24 cellular contexts compared by ENCODE assay signal in the genomic region with DNA sequence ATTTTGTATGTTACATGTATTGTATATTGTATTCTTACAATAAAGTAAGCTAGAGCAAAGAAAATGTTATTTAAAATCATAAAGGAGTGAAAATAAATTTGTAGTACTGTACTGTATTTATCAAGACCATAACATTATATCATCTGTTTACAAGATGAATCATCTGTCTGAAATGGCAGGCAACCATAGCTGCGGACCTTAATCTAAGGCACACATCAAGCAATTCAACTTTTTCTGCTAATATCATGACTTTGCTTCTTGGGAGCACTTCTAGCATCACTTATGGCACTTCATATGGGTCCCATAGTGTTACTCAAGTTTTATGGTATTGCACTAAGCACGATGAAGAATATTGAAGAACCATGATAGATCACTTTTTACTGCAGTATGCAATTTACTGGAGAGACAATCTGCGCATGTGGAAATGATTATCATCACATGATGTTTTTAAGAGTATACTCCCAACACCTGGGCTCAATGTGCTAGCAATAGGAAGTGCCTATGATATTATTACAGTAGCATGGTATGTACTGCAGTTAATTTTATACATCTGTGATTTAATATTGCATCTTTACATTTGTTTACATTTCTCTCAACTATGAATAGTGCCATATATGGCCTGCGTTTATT.
DNase-seq lines count a peak whose midpoint lies in the region; ATAC-seq, FAIRE-seq and TF ChIP-seq lines count a peak whose summit lies in the region.
"Had no signal": no experiment of that assay in that cellular context is flagged by ENCODE, and none has a peak within 500 bp of the region (broad histone marks: within the 10 kb centered on the region; RNA-seq: fewer than 3 reads in every experiment).

No MANE protein-coding gene starts in this region.

- TF ChIP-seq CTCF in A549 (IDR thresholded peaks at IDR 0.05) (no peak), HFF-Myc (IDR thresholded peaks at IDR 0.05; ENCODE audit: low read depth, low read length, missing control alignments) (no peak), astrocyte of the spinal cord (IDR thresholded peaks at IDR 0.05; ENCODE audit: low read depth, low read length) (no peak)

- no peak for ATAC-seq in A549
- no peak for ATAC-seq in HG02642 (IDR thresholded peaks at IDR 0.05; ENCODE audit: poor library complexity, unreplicated experiment)
- ATAC-seq: GM23338, left lung had no signal

- CTCF ChIA-PET in A549 (lab: Yijun Ruan, JAX) = no interaction called here
- CTCF ChIA-PET in CD8-positive, alpha-beta memory T cell (lab: Charles Lee) = no interaction called here

- no peak for FAIRE-seq in A549 (lab: Jason Lieb, UNC)

- no peaks in the 10 kb centered on the region for H3K36me3 Mint-ChIP-seq in CD8-positive, alpha-beta memory T cell
- H3K36me3 Mint-ChIP-seq: activated naive CD4-positive, alpha-beta T cell treated with anti-CD3 and anti-CD28 coated beads, Interleukin-2, amount 10 ng/mL, durations not matched to agents 7 days and 5 days; naive B cell had no signal

- DNase-seq in A549 (ENCODE audit: low read depth in 1 of 2, low spot score in 1 of 2) (peak in 1 of 2 experiments; percentile 18), HFF-Myc (ENCODE audit: extremely low read depth, low read depth) (peak; percentile 93), astrocyte of the spinal cord (ENCODE audit: low read depth, low spot score) (peak; percentile 50), fibroblast of the conjunctiva (ENCODE audit: low read depth) (peak; percentile 12), OCI-M1 (lab: John Stamatoyannopoulos, UW) (no peak), Kasumi-1 (lab: John Stamatoyannopoulos, UW) (no peak)
- no peak for DNase-seq in CD8-positive, alpha-beta memory T cell
- DNase-seq: activated B cell treated with CpG ODN at 0.5 μM for 24 hours; activated naive CD4-positive, alpha-beta T cell treated with anti-CD3 and anti-CD28 coated beads, Interleukin-2, amount 10 ng/mL, durations not matched to agents 7 days and 5 days; Calu3; hypothalamus; left lung; naive B cell; NCI-H1105 treated with DMSO at 0.1 percent for 48 hours; NCI-H2029; NCI-H2227 treated with DMSO at 0.1 percent for 48 hours; occipital lobe; stimulated activated CD4-positive, alpha-beta T cell treated with anti-CD3 and anti-CD28 coated beads, Interleukin-2, amount 100 ng/mL, for 24 hours; SW 1271; T1000; trophoblast cell had no signal

- H3K4me1 ChIP-seq in A549 = peaks cover 12% of the 10 kb centered on the region
- H3K4me1 ChIP-seq in CD8-positive, alpha-beta memory T cell (ENCODE audit: insufficient read depth, low read length) = no peaks in the 10 kb centered on the region
- H3K4me1 ChIP-seq: BLaER1 treated with 17β-estradiol and CSF1 and Interleukin-3, amounts not matched to agents 10 nM and 100 nM; left lung had no signal

- POLR2A ChIA-PET in A549 (lab: Yijun Ruan, JAX) = no interaction called here
- POLR2A ChIA-PET in CD8-positive, alpha-beta memory T cell (lab: Charles Lee) = no interaction called here

- TF ChIP-seq RAD21 in A549 (conservative IDR thresholded peaks at IDR 0.05 in 1 of 2, IDR thresholded peaks at IDR 0.05 in 1 of 2) = no peak

- H3K27ac Mint-ChIP-seq in CD8-positive, alpha-beta memory T cell = no peak overlapping the region
- H3K27ac Mint-ChIP-seq: activated B cell treated with CpG ODN at 0.5 μM for 24 hours; activated naive CD4-positive, alpha-beta T cell treated with anti-CD3 and anti-CD28 coated beads, Interleukin-2, amount 10 ng/mL, durations not matched to agents 7 days and 5 days; GM23338; naive B cell had no signal

- no peaks in the 10 kb centered on the region for H3K9me3 Mint-ChIP-seq in CD8-positive, alpha-beta memory T cell
- H3K9me3 Mint-ChIP-seq: activated B cell treated with CpG ODN at 0.5 μM for 24 hours; activated naive CD4-positive, alpha-beta T cell treated with anti-CD3 and anti-CD28 coated beads, Interleukin-2, amount 10 ng/mL, durations not matched to agents 7 days and 5 days; GM23338 had no signal

- H3K4me1 Mint-ChIP-seq in CD8-positive, alpha-beta memory T cell = no peaks in the 10 kb centered on the region
- H3K4me1 Mint-ChIP-seq: activated B cell treated with CpG ODN at 0.5 μM for 24 hours; activated naive CD4-positive, alpha-beta T cell treated with anti-CD3 and anti-CD28 coated beads, Interleukin-2, amount 10 ng/mL, durations not matched to agents 7 days and 5 days; GM23338; naive B cell had no signal

- no peaks in the 10 kb centered on the region for H3K36me3 ChIP-seq in CD8-positive, alpha-beta memory T cell (ENCODE audit: insufficient read depth, low read length)
- H3K36me3 ChIP-seq: BLaER1 treated with 17β-estradiol and CSF1 and Interleukin-3, amounts not matched to agents 10 nM and 100 nM; left lung had no signal

- no peak overlapping the region for H3K27ac ChIP-seq in A549
- H3K27ac ChIP-seq in CD8-positive, alpha-beta memory T cell (ENCODE audit: low read depth, low read length) = no peak overlapping the region
- H3K27ac ChIP-seq: BLaER1 treated with 17β-estradiol and CSF1 and Interleukin-3, amounts not matched to agents 10 nM and 100 nM; left lung had no signal

- TF ChIP-seq EP300 in A549 (IDR thresholded peaks at IDR 0.05) = no peak

- H3K4me3 Mint-ChIP-seq in CD8-positive, alpha-beta memory T cell = no peak overlapping the region
- H3K4me3 Mint-ChIP-seq: activated B cell treated with CpG ODN at 0.5 μM for 24 hours; activated naive CD4-positive, alpha-beta T cell treated with anti-CD3 and anti-CD28 coated beads, Interleukin-2, amount 10 ng/mL, durations not matched to agents 7 days and 5 days; GM23338; naive B cell had no signal

- H3K4me2 ChIP-seq in A549 = peak overlapping the region; percentile 31; the same call in 2 of the 3 replicates
- H3K4me2 ChIP-seq: BLaER1 treated with 17β-estradiol and CSF1 and Interleukin-3, amounts not matched to agents 10 nM and 100 nM; GM23338 had no signal

- in situ Hi-C loops in astrocyte of the spinal cord (cut with HindIII; ENCODE audit: low sequenced_read_pairs) = no loop called here

- TF ChIP-seq POLR2A in A549 (IDR thresholded peaks at IDR 0.05; ENCODE audit: low read length) = no peak

- peaks cover 3 to 14% of the 10 kb centered on the region in 2 donors for H3K27me3 Mint-ChIP-seq in CD8-positive, alpha-beta memory T cell
- H3K27me3 Mint-ChIP-seq: activated B cell treated with CpG ODN at 0.5 μM for 24 hours had no signal

- H3K27me3 ChIP-seq in CD8-positive, alpha-beta memory T cell (ENCODE audit: insufficient read depth, low read length, poor library complexity, severe bottlenecking) = no peaks in the 10 kb centered on the region
- H3K27me3 ChIP-seq: BLaER1 treated with 17β-estradiol and CSF1 and Interleukin-3, amounts not matched to agents 10 nM and 100 nM; left lung had no signal

- WGBS in A549 (ENCODE audit: missing lambda C conversion rate) = 46% methylated on average over 4 of the region's 4 CpGs

- H3K9me3 ChIP-seq in A549 = no peaks in the 10 kb centered on the region
- no peaks in the 10 kb centered on the region for H3K9me3 ChIP-seq in CD8-positive, alpha-beta memory T cell (ENCODE audit: low read length)
- H3K9me3 ChIP-seq: BLaER1 treated with 17β-estradiol and CSF1 and Interleukin-3, amounts not matched to agents 10 nM and 100 nM; left lung had no signal

- no peak overlapping the region for H3K4me3 ChIP-seq in A549
- no peak overlapping the region for H3K4me3 ChIP-seq in HFF-Myc (replicated peaks; ENCODE audit: low read depth, low read length)
- H3K4me3 ChIP-seq in astrocyte of the spinal cord (ENCODE audit: low read depth, low read length) = no peak overlapping the region
- H3K4me3 ChIP-seq in CD8-positive, alpha-beta memory T cell (ENCODE audit: low read length) = no peak overlapping the region
- H3K4me3 ChIP-seq: BLaER1 treated with 17β-estradiol and CSF1 and Interleukin-3, amounts not matched to agents 10 nM and 100 nM; GM23338; left lung had no signal

TF ChIP-seq in A549, 52 proteins besides CTCF, POLR2A, EP300 and RAD21:
- no peak for TF ChIP-seq SREBF2 (IDR thresholded peaks at IDR 0.05)
- TF ChIP-seq CBX8 (IDR thresholded peaks at IDR 0.05) = no peak
- TF ChIP-seq FOSL2 (IDR thresholded peaks at IDR 0.05) = no peak
- TF ChIP-seq FOSL2 (CRISPR knock-in tag; IDR thresholded peaks at IDR 0.05) = peak; percentile 31
TF ChIP-seq in A549: peak in this region for 1.

Comparison
In these comparisons a context has a peak if more than half of its experiments do, and no peak if none do; other contexts are left out.
1. DNase-seq: peak in HFF-Myc (single experiment), astrocyte of the spinal cord (single experiment) and fibroblast of the conjunctiva (single experiment); none in CD8-positive, alpha-beta memory T cell (0 of 5), OCI-M1 (single experiment) and Kasumi-1 (0 of 2).